Comparison of ENCODE assay signal across 8 cellular contexts in the genomic region with DNA sequence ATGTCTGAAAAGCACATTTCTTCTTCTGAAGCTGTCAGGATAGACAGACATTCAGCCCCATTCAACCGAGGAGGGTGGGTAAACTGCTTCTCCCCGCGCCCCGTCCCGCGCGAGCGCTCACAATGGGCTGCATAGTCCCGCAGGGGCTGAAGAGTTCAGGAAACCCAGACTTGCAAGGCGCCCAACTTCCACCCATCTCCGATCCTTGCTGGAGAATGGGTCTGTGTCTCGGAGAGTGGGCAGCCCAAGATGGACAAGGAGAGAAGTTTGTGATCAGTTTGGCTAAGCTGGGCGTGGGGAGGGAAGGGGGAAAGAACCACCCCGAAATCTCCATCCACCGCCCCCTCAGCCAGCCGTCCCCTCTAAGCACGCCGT. TPM values are rescaled to one million over a fixed set of nuclear protein-coding genes. Genes with fewer than 3 reads are reported as not detected.
DNase-seq lines count a peak whose midpoint lies in the region; ATAC-seq, FAIRE-seq and TF ChIP-seq lines count a peak whose summit lies in the region.

No MANE protein-coding gene starts in this region.

- H2AFZ ChIP-seq in GM23338 = no peak overlapping the region

- no peaks in the 10 kb centered on the region for H3K36me3 ChIP-seq in BLaER1 treated with 17β-estradiol and CSF1 and Interleukin-3, amounts not matched to agents 10 nM and 100 nM
- H3K36me3 ChIP-seq in GM23338 (ENCODE audit: insufficient read depth) (peaks cover 14% of the 10 kb centered on the region), endodermal cell (ENCODE audit: control insufficient read depth, insufficient read depth, low read length) (no peaks in the 10 kb centered on the region), mucosa of descending colon (ENCODE audit: low read depth) (no peaks in the 10 kb centered on the region), urinary bladder (ENCODE audit: insufficient read depth) (no peaks in the 10 kb centered on the region)

- no peaks in the 10 kb centered on the region for H3K9me3 ChIP-seq in BLaER1 treated with 17β-estradiol and CSF1 and Interleukin-3, amounts not matched to agents 10 nM and 100 nM (replicated peaks in 1 of 11)
- H3K9me3 ChIP-seq in T-helper 17 cell (ENCODE audit: control insufficient read depth, low read length, poor library complexity, severe bottlenecking) = no peaks in the 10 kb centered on the region
- H3K9me3 ChIP-seq in endodermal cell (ENCODE audit: control insufficient read depth, low read length) = no peaks in the 10 kb centered on the region
- no peaks in the 10 kb centered on the region for H3K9me3 ChIP-seq in mucosa of descending colon

- H3K27ac Mint-ChIP-seq in GM23338 = peak overlapping the region; percentile 96
- H3K27ac Mint-ChIP-seq in T-helper 17 cell = no peak overlapping the region
- peak overlapping the region; percentile 95 for H3K27ac Mint-ChIP-seq in endodermal cell

- peaks cover 87% of the 10 kb centered on the region for H3K79me2 ChIP-seq in GM23338 (replicated peaks; ENCODE audit: insufficient read depth)

- H3K4me1 Mint-ChIP-seq in GM23338 (peaks cover 46% of the 10 kb centered on the region), T-helper 17 cell (peaks cover 15% of the 10 kb centered on the region), endodermal cell (peaks cover 42% of the 10 kb centered on the region)

- H3K36me3 Mint-ChIP-seq in GM23338 (ENCODE audit: low read depth) = peaks cover 53% of the 10 kb centered on the region
- H3K36me3 Mint-ChIP-seq in T-helper 17 cell (ENCODE audit: low read depth) = peaks cover 4% of the 10 kb centered on the region
- H3K36me3 Mint-ChIP-seq in endodermal cell (ENCODE audit: low read depth) = no peaks in the 10 kb centered on the region

- FAIRE-seq in H54 (lab: Jason Lieb, UNC) = no peak

- H3K27me3 ChIP-seq in BLaER1 treated with 17β-estradiol and CSF1 and Interleukin-3, amounts not matched to agents 10 nM and 100 nM = no peaks in the 10 kb centered on the region
- no peaks in the 10 kb centered on the region for H3K27me3 ChIP-seq in GM23338 (ENCODE audit: insufficient read depth)
- H3K27me3 ChIP-seq in endodermal cell (ENCODE audit: control insufficient read depth, insufficient read depth, low read length, poor library complexity, severe bottlenecking) = no peaks in the 10 kb centered on the region

- H3K9ac ChIP-seq in BLaER1 treated with 17β-estradiol and CSF1 and Interleukin-3, amounts not matched to agents 10 nM and 100 nM = peak overlapping the region; percentile 72 to 88 (median 79)
- peak overlapping the region; percentile 69 for H3K9ac ChIP-seq in endodermal cell (ENCODE audit: extremely low read depth, low read length, poor library complexity, severe bottlenecking)

- H3K4me2 ChIP-seq in BLaER1 treated with 17β-estradiol and CSF1 and Interleukin-3, amounts not matched to agents 10 nM and 100 nM = peak overlapping the region; percentile 73 to 98 (median 88)
- peak overlapping the region; percentile 91 for H3K4me2 ChIP-seq in GM23338

- ATAC-seq in GM23338 (peak; percentile 2), T-helper 17 cell (no peak), mucosa of descending colon (peak; percentile 25)

- H3K9me3 Mint-ChIP-seq in GM23338 (peaks cover 3% of the 10 kb centered on the region; the same call in 2 of the 3 replicates), endodermal cell (no peaks in the 10 kb centered on the region)

- H3K9me2 ChIP-seq in GM23338 (ENCODE audit: insufficient read depth) = no peaks in the 10 kb centered on the region

- no peak for TF ChIP-seq POLR2A in H54 (IDR thresholded peaks at IDR 0.05; ENCODE audit: low read depth, low read length)

- peaks cover 0 to 18% (median 0%) of the 10 kb centered on the region in 11 experiments; a peak in 5 of 22 replicates for H4K20me1 ChIP-seq in BLaER1 treated with 17β-estradiol and CSF1 and Interleukin-3, amounts not matched to agents 10 nM and 100 nM
- H4K20me1 ChIP-seq in GM23338 (replicated peaks; ENCODE audit: insufficient read depth) = peaks cover 30% of the 10 kb centered on the region

- 0 to 3% methylated on average over 11 to 17 of the region's 18 CpGs for whole genome bisulfite sequencing in endodermal cell (ENCODE audit: insufficient coverage in 1 of 2, insufficient read length in 1 of 2), 2 experiments
- WGBS in urinary bladder = 1% methylated on average over 18 of the region's 18 CpGs

- H3K4me3 Mint-ChIP-seq in GM23338 = peak overlapping the region; percentile 96
- peak overlapping the region; percentile 99 for H3K4me3 Mint-ChIP-seq in T-helper 17 cell
- peak overlapping the region; percentile 99 for H3K4me3 Mint-ChIP-seq in endodermal cell

- peak overlapping the region; percentile 70 to 92 (median 82) for H3K4me3 ChIP-seq in BLaER1 treated with 17β-estradiol and CSF1 and Interleukin-3, amounts not matched to agents 10 nM and 100 nM
- H3K4me3 ChIP-seq in GM23338 = peak overlapping the region; percentile 87
- peak overlapping the region; percentile 93 for H3K4me3 ChIP-seq in endodermal cell (ENCODE audit: low read length)
- H3K4me3 ChIP-seq in mucosa of descending colon = peak overlapping the region; percentile 64
- H3K4me3 ChIP-seq in urinary bladder (ENCODE audit: low read depth, low read length) = peak overlapping the region; percentile 57

- DNase-seq in GM23338 (ENCODE audit: low spot score) (no peak), T-helper 17 cell (no peak), endodermal cell (peak; percentile 67), mucosa of descending colon (peak; percentile 5 to 43 (median 38)), NK-92 (lab: John Stamatoyannopoulos, UW; ENCODE audit: unreplicated experiment) (no peak), H54 (ENCODE audit: insufficient read length, low spot score) (no peak)

- peak overlapping the region in 10 of 11 experiments; percentile 58 to 77 (median 68); a peak in 20 of 22 replicates for H3K27ac ChIP-seq in BLaER1 treated with 17β-estradiol and CSF1 and Interleukin-3, amounts not matched to agents 10 nM and 100 nM
- peak overlapping the region; percentile 64 for H3K27ac ChIP-seq in GM23338 (ENCODE audit: low read depth)
- H3K27ac ChIP-seq in endodermal cell (ENCODE audit: low read depth, low read length) = peak overlapping the region; percentile 93
- peak overlapping the region; percentile 80 for H3K27ac ChIP-seq in urinary bladder (ENCODE audit: low read depth)

- intact Hi-C loops in mucosa of descending colon (cut with DNase I, micrococcal nuclease) = no loop called here

- peaks cover 5 to 20% (median 17%) of the 10 kb centered on the region in 10 experiments for H3K4me1 ChIP-seq in BLaER1 treated with 17β-estradiol and CSF1 and Interleukin-3, amounts not matched to agents 10 nM and 100 nM
- peaks cover 55% of the 10 kb centered on the region for H3K4me1 ChIP-seq in GM23338 (ENCODE audit: insufficient read depth)
- H3K4me1 ChIP-seq in endodermal cell (ENCODE audit: control insufficient read depth, insufficient read depth, low read length) = no peaks in the 10 kb centered on the region
- peaks cover 2% of the 10 kb centered on the region for H3K4me1 ChIP-seq in mucosa of descending colon (ENCODE audit: low read depth)
- H3K4me1 ChIP-seq in urinary bladder (ENCODE audit: insufficient read depth) = no peaks in the 10 kb centered on the region

- H3K27me3 Mint-ChIP-seq in GM23338 (ENCODE audit: insufficient read depth, low read depth, poor library complexity) (peaks cover 13% of the 10 kb centered on the region), T-helper 17 cell (peaks cover 16% of the 10 kb centered on the region), endodermal cell (ENCODE audit: insufficient read depth) (no peaks in the 10 kb centered on the region)

- TF ChIP-seq CTCF in GM23338 (conservative IDR thresholded peaks at IDR 0.05; ENCODE audit: low read depth in 2 of 2) (no peak), endodermal cell (conservative IDR thresholded peaks at IDR 0.05) (no peak), mucosa of descending colon (IDR thresholded peaks at IDR 0.05) (no peak)

- H3F3A ChIP-seq in GM23338 (replicated peaks; ENCODE audit: low read depth) = 0 out of 2 replicates have a peak, but pooled peaks cover 4% of the 10 kb centered on the region

TF ChIP-seq in GM23338, 12 proteins besides CTCF, POLR2A, EP300 and RAD21 (continues in another document):
- TF ChIP-seq, protein P1, sequence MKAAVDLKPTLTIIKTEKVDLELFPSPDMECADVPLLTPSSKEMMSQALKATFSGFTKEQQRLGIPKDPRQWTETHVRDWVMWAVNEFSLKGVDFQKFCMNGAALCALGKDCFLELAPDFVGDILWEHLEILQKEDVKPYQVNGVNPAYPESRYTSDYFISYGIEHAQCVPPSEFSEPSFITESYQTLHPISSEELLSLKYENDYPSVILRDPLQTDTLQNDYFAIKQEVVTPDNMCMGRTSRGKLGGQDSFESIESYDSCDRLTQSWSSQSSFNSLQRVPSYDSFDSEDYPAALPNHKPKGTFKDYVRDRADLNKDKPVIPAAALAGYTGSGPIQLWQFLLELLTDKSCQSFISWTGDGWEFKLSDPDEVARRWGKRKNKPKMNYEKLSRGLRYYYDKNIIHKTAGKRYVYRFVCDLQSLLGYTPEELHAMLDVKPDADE (IDR thresholded peaks at IDR 0.05) = no peak
- no peak for TF ChIP-seq STAT1 (IDR thresholded peaks at IDR 0.05; ENCODE audit: unreplicated experiment)
- no peak for TF ChIP-seq NANOG (IDR thresholded peaks at IDR 0.05; ENCODE audit: borderline replicate concordance)
- no peak for TF ChIP-seq EZH2phosphoT487 (IDR thresholded peaks at IDR 0.05; ENCODE audit: unreplicated experiment)
- no peak for TF ChIP-seq ZNF331 (CRISPR knock-in tag; IDR thresholded peaks at IDR 0.05; ENCODE audit: low read depth)

RNA-seq across cellular contexts. Expression of a gene that starts 0.7 kb away (rescaled TPM):
- total RNA-seq in GM23338 (2014; rRNA removed; shearing (Covaris generic)) = 698 and 789 TPM in 2 replicates
- polyA plus RNA-seq in GM23338 (2016; fragmentation: Nextera tagmentation; extraction: Ambion mirVana) (240 and 368 TPM in 2 replicates), urinary bladder (24.5 TPM)
- total RNA-seq in T-helper 17 cell (1 to 10 TPM; 1.6 to 3.6 TPM), endodermal cell (10 to 100 TPM; 60.5 to 99.7 TPM), mucosa of descending colon (10 to 100 TPM in 1 of 3 donors, 1 to 10 TPM in 2; 4.1 to 14.1 (median 7.4) TPM), urinary bladder (60.7 TPM)
- 71.7 TPM for polyA plus RNA-seq in endodermal cell (2013, experiment 1 of 2)
- 59.6 TPM for polyA plus RNA-seq in endodermal cell (2013, experiment 2 of 2)

Comparison
In these comparisons a context has a peak if more than half of its experiments do, and no peak if none do; other contexts are left out.
1. DNase-seq: peak in endodermal cell (single experiment) and mucosa of descending colon (3 of 3); none in GM23338 (single experiment), T-helper 17 cell (0 of 3), NK-92 (single experiment) and H54 (single experiment).
2. Peak in every context shown above with its lines, with median percentiles within 50 percentile points of each other: H3K27ac ChIP-seq, H3K4me3 ChIP-seq and H3K4me3 Mint-ChIP-seq.